Comparison of ENCODE assay signal across 38 cellular contexts in the genomic region with DNA sequence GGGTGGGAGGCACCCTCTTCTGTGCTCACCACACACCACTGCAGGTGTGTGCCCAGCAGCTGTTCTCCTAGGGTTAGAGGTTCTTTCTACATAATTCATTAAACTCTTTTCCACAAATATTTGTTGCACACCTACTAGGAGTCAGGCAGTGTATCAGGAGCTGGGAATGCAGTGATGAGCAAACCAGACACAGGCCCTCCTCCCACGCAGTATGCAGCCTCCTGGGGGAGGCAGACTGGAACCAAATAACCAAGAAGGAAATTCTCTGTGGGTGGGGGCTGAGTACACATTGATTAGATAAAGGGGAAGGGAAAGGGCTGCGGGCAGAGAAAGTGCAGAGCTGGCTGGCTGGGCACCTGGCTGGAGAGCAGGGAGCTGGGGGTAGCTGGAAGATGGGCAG. TPM values are rescaled to one million over a fixed set of nuclear protein-coding genes. Genes with fewer than 3 reads are reported as not detected.
"Had no signal": no experiment of that assay in that cellular context is flagged by ENCODE, and none has a peak within 500 bp of the region (broad histone marks: within the 10 kb centered on the region; RNA-seq: fewer than 3 reads in every experiment).

No MANE protein-coding gene starts in this region.

- FAIRE-seq: colon, endothelial cell of umbilical vein, islet of Langerhans had no signal

- H3K4me3 ChIP-seq: esophagus muscularis mucosa, gastroesophageal sphincter, heart left ventricle, hepatocyte, left lung, mucosa of descending colon, psoas muscle, sigmoid colon, stomach, thyroid gland had no signal

- DNase-seq: effector CD8-positive, alpha-beta T cell; foreskin keratinocyte; left cardiac atrium; left lung; mesenchymal stem cell; mucosa of descending colon; naive B cell; psoas muscle; sigmoid colon; stimulated activated CD4-positive, alpha-beta T cell treated with anti-CD3 and anti-CD28 coated beads, Interleukin-2, amount 100 ng/mL, for 24 hours; stimulated activated CD4-positive, alpha-beta T cell treated with anti-CD3 and anti-CD28 coated beads, Interleukin-4, amount 100 ng/mL, for 24 hours; stimulated activated naive CD4-positive, alpha-beta T cell treated with Interleukin-2 at 50 U/mL for 16 hours; stomach; thyroid gland; trophoblast cell had no signal

- H3K27ac ChIP-seq: esophagus muscularis mucosa, foreskin keratinocyte, gastroesophageal sphincter, heart left ventricle, hepatocyte, left lung, psoas muscle, sigmoid colon, stomach, thyroid gland had no signal

- H2AFZ ChIP-seq: hepatocyte had no signal

- H3K4me1 ChIP-seq: esophagus muscularis mucosa, foreskin keratinocyte, gastroesophageal sphincter, left lung, sigmoid colon, stomach, thyroid gland had no signal

- H3K79me2 ChIP-seq: hepatocyte had no signal

- H3K9me3 ChIP-seq: mucosa of descending colon, psoas muscle, sigmoid colon, stomach, thyroid gland had no signal

- H3K4me2 ChIP-seq: hepatocyte had no signal

- H3K27me3 ChIP-seq: esophagus muscularis mucosa, gastroesophageal sphincter, heart left ventricle, hepatocyte, left lung, sigmoid colon, stomach, thyroid gland had no signal

- ATAC-seq: foreskin keratinocyte; gastroesophageal sphincter; left cardiac atrium; left lung; mucosa of descending colon; natural killer cell treated with Interleukin-12 subunit alpha and Interleukin-12 subunit beta and Interleukin-15 and Interleukin-18, amount 100 ng/mL, for 72 hours; psoas muscle; right cardiac atrium; stimulated activated effector memory CD8-positive, alpha-beta T cell treated with anti-CD3 and anti-CD28 coated beads, Interleukin-12 subunit alpha, Interleukin-12 subunit beta, amount 100 ng/mL, for 72 hours had no signal

- H3K36me3 ChIP-seq: esophagus muscularis mucosa, gastroesophageal sphincter, heart left ventricle, left lung, sigmoid colon, stomach, thyroid gland had no signal

RNA-seq across cellular contexts. Expression of gene C3orf22, which starts 18.5 kb away (rescaled TPM):
- total RNA-seq: endothelial cell of umbilical vein; epithelial cell of proximal tubule; esophagus muscularis mucosa; fibroblast of lung; foreskin keratinocyte; gastroesophageal sphincter; heart left ventricle; hepatocyte; kidney epithelial cell; left cardiac atrium; left lung; lower leg skin; lung microvascular endothelial cell; mucosa of descending colon; natural killer cell treated with Interleukin-12 subunit alpha and Interleukin-12 subunit beta and Interleukin-15 and Interleukin-18, amount 100 ng/mL, for 72 hours; neural crest cell; osteocyte; renal cortical epithelial cell; right cardiac atrium; stomach; subcutaneous adipose tissue; temporal lobe; thyroid gland; ureter had no signal
- polyA plus RNA-seq: endothelial cell of umbilical vein, fibroblast of lung, foreskin keratinocyte, heart left ventricle, hepatocyte, psoas muscle, right cardiac atrium, sigmoid colon, stomach had no signal

RNA-seq across cellular contexts. Expression of gene CHST13, which starts 53.3 kb away (rescaled TPM):
- total RNA-seq: endothelial cell of umbilical vein, kidney epithelial cell, lung microvascular endothelial cell, mesothelial cell of epicardium, osteocyte, skeletal muscle tissue, temporal lobe, ureter had no signal
- polyA plus RNA-seq: fibroblast of lung had no signal

RNA-seq across cellular contexts. Expression of gene UROC1, which starts 59.7 kb away (rescaled TPM):
- total RNA-seq: endothelial cell of umbilical vein; epithelial cell of proximal tubule; esophagus muscularis mucosa; fibroblast of lung; foreskin keratinocyte; gastroesophageal sphincter; heart left ventricle; kidney epithelial cell; left cardiac atrium; left lung; lower leg skin; lung microvascular endothelial cell; mesothelial cell of epicardium; mucosa of descending colon; natural killer cell treated with Interleukin-12 subunit alpha and Interleukin-12 subunit beta and Interleukin-15 and Interleukin-18, amount 100 ng/mL, for 72 hours; neural crest cell; osteocyte; renal cortical epithelial cell; right cardiac atrium; sigmoid colon; skeletal muscle tissue; stomach; subcutaneous adipose tissue; temporal lobe; thyroid gland; ureter had no signal
- polyA plus RNA-seq: endothelial cell of umbilical vein, fibroblast of lung, foreskin keratinocyte, heart left ventricle, right cardiac atrium, stomach had no signal
